ENCODE assay signal across 8 cellular contexts in the genomic region with DNA sequence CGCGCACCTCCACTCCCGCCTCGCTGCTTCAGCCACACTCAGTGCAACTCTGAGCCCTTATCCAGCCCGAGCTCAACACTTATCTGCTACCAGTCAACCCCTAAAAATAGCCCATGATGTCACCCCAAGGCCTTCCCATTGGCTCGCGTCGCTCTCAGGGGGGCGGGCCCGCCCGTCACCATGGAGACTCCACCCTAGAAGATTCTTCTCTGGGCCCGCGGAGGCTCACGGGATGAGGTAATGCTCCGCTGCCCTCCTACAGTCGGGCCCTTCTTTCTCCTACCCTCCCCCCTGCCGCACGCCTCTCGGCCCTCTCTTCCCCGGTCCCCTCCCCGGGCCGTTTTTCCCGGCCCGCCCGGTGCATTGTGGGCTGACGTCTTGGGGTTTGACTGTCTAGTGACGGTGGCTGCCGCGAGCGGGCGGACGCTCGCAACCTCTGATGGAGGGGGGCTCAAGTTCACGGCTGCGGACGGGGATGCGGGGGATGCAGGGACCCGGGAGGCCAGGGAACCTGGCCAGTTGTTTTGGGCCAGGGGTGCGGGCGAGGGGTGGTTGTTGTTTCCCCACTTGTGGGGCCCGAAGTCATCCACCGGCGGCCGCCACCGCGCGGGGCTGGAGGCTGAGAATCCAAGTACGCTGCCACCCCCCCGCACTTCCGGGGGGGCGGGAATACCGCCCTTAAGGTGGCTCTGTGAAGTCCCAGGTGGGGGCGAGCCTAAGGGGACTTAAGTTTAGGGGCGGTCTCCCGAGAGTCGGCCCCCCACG. TPM values are rescaled to one million over a fixed set of nuclear protein-coding genes. Genes with fewer than 3 reads are reported as not detected.
A peak's percentile ranks its signal among the peaks of the same experiment; 100 is the strongest.
DNase-seq lines count a peak whose midpoint lies in the region; ATAC-seq, FAIRE-seq and TF ChIP-seq lines count a peak whose summit lies in the region.

TSS of gene JUN (minus strand) at position 55 of the 765 bp plus-strand sequence. CDS start 977 bp downstream, outside the sequence.

- FAIRE-seq in GM19239 (lab: Jason Lieb, UNC), result peak; percentile 98

- H3K27me3 ChIP-seq in kidney epithelial cell (ENCODE audit: control insufficient read depth, insufficient read depth, low read length), result no peaks in the 10 kb centered on the region

- ATAC-seq in HG03457 (IDR thresholded peaks at IDR 0.05; ENCODE audit: unreplicated experiment), result peak; percentile 59

- H3K36me3 ChIP-seq in kidney epithelial cell (ENCODE audit: control insufficient read depth, insufficient read depth, low read length), result peaks cover 4% of the 10 kb centered on the region

- H3K4me3 ChIP-seq in kidney epithelial cell (ENCODE audit: low read depth, low read length), result peak within 1 kb of the TSS; percentile 96

- peak; percentile 100 for DNase-seq in Ammon's horn (ENCODE audit: low spot score)
- peak; percentile 79 for DNase-seq in GM19239 (ENCODE audit: insufficient read length, low spot score)
- peak; percentile 94 for DNase-seq in NCI-H524 treated with DMSO at 0.1 percent for 48 hours (lab: John Stamatoyannopoulos, UW)
- peak; percentile 99 for DNase-seq in activated CD4-positive, alpha-beta T cell treated with anti-CD3 and anti-CD28 coated beads for 4 hours
- peak; percentile 98 for DNase-seq in kidney epithelial cell (ENCODE audit: low read depth)
- DNase-seq in stimulated activated CD4-positive, alpha-beta T cell treated with anti-CD3 and anti-CD28 coated beads, Interleukin-15, amount 100 ng/mL, for 48 hours (ENCODE audit: low read depth in 2 of 2), result peak; percentile 96 to 97

- TF ChIP-seq CTCF in kidney epithelial cell (IDR thresholded peaks at IDR 0.05; ENCODE audit: insufficient read depth, low read length, poor library complexity, severe bottlenecking), result no peak

- H3K27ac ChIP-seq in cingulate gyrus (ENCODE audit: low read depth, low read length), result peak within 1 kb of the TSS; percentile 98

RNA-seq across cellular contexts. Expression of gene JUN, which starts in this region (rescaled TPM):
- total RNA-seq in kidney epithelial cell, result 67.8 and 78.5 TPM in 2 replicates

Comparison
In these comparisons a context has a peak if more than half of its experiments do, and no peak if none do; other contexts are left out.
1. Peak in every context shown above with its lines: DNase-seq, ATAC-seq, H3K4me3 ChIP-seq and H3K27ac ChIP-seq.